24 cellular contexts compared by ENCODE assay signal in the genomic region with DNA sequence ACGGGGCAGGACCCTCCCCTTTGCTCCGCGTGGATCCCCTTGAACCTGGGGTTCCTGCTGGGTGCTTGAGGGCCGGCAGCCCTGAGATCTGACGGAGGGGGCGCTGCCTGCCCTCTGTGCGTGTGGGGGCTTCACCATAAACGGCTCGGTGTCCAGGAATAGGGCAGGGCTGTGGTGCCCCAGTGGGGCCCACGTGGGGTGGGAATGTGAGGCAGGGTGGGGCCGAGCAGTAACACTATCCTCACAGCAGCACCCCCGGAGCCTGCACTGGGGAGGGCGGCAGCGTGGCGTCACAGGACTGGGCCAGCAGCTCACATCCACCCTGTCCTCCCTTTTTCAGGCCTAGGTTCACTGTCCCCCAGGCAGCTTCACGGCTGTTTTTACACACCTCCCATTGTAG.
"Had no signal": no experiment of that assay in that cellular context is flagged by ENCODE, and none has a peak within 500 bp of the region (broad histone marks: within the 10 kb centered on the region; RNA-seq: fewer than 3 reads in every experiment).

No MANE protein-coding gene starts in this region.

- H3K4me3 ChIP-seq: breast epithelium, coronary artery, left lung, suprapubic skin, vagina had no signal

- H3K4me1 Mint-ChIP-seq: activated CD4-positive, alpha-beta T cell treated with anti-CD3 and anti-CD28 coated beads, Interleukin-2, amount 10 ng/mL, durations not matched to agents 7 days and 5 days; activated naive CD4-positive, alpha-beta T cell treated with anti-CD3 and anti-CD28 coated beads, Interleukin-2, amount 10 ng/mL, durations not matched to agents 7 days and 5 days had no signal

- H3K27ac ChIP-seq: breast epithelium, coronary artery, left lung, suprapubic skin had no signal

- ATAC-seq: activated CD4-positive, CD25-positive, alpha-beta regulatory T cell treated with anti-CD3 and anti-CD28 coated beads, Interleukin-2, amount 50 U/mL, for 24 hours; activated T-cell treated with anti-CD3 and anti-CD28 coated beads, Interleukin-2, amount 50 U/mL, for 4 hours; esophagus mucosa; left lung had no signal

- H3K27me3 ChIP-seq: breast epithelium, left lung, suprapubic skin, vagina had no signal

- H3K27ac Mint-ChIP-seq: activated CD4-positive, alpha-beta T cell treated with anti-CD3 and anti-CD28 coated beads, Interleukin-2, amount 10 ng/mL, durations not matched to agents 7 days and 5 days; activated naive CD4-positive, alpha-beta T cell treated with anti-CD3 and anti-CD28 coated beads, Interleukin-2, amount 10 ng/mL, durations not matched to agents 7 days and 5 days; mesothelial cell of epicardium; nephron; stimulated activated naive CD8-positive, alpha-beta T cell treated with anti-CD3 and anti-CD28 coated beads, Interleukin-15, Interleukin-2, amounts not matched to agents 100 ng/mL and 50 ng/mL, for 24 hours had no signal

- H3K36me3 ChIP-seq: breast epithelium had no signal

- DNase-seq: activated CD4-positive, alpha-beta T cell treated with anti-CD3 and anti-CD28 coated beads, Interleukin-2, amount 10 ng/mL, durations not matched to agents 7 days and 5 days; activated CD8-positive, alpha-beta memory T cell treated with anti-CD3 and anti-CD28 coated beads, Interleukin-2, amount 50 U/mL, for 4 hours; activated effector memory CD4-positive, alpha-beta T cell treated with Interleukin-2 at 50 U/mL for 16 hours; activated naive CD4-positive, alpha-beta T cell treated with anti-CD3 and anti-CD28 coated beads, Interleukin-2, amount 10 ng/mL, durations not matched to agents 7 days and 5 days; activated T-cell treated with anti-CD3 and anti-CD28 coated beads, Interleukin-2, amount 50 U/mL, for 4 hours; aorta; hippocampal formation; islet precursor cell; stimulated activated CD4-positive, alpha-beta T cell treated with anti-CD3 and anti-CD28 coated beads, Interleukin-12 subunit alpha, Interleukin-12 subunit beta, amount 100 ng/mL, for 4 hours; stimulated activated CD4-positive, alpha-beta T cell treated with anti-CD3 and anti-CD28 coated beads, Interleukin-1b, Interleukin-23, amount 100 ng/mL, for 48 hours; stimulated activated CD8-positive, alpha-beta memory T cell treated with anti-CD3 and anti-CD28 coated beads, Interleukin-4, amount 100 ng/mL, for 48 hours; T-helper 1 cell; T-helper 9 cell; trophoblast cell had no signal

- H3K9me3 Mint-ChIP-seq: activated CD4-positive, alpha-beta T cell treated with anti-CD3 and anti-CD28 coated beads, Interleukin-2, amount 10 ng/mL, durations not matched to agents 7 days and 5 days; activated naive CD4-positive, alpha-beta T cell treated with anti-CD3 and anti-CD28 coated beads, Interleukin-2, amount 10 ng/mL, durations not matched to agents 7 days and 5 days; activated T-cell treated with anti-CD3 and anti-CD28 coated beads, Interleukin-2, amount 50 U/mL, for 4 hours; mesothelial cell of epicardium; nephron; stimulated activated naive CD8-positive, alpha-beta T cell treated with anti-CD3 and anti-CD28 coated beads, Interleukin-15, Interleukin-2, amounts not matched to agents 100 ng/mL and 50 ng/mL, for 24 hours had no signal

- H3K9me3 ChIP-seq: breast epithelium, left lung, suprapubic skin, vagina had no signal

- H3K27me3 Mint-ChIP-seq: activated CD4-positive, alpha-beta T cell treated with anti-CD3 and anti-CD28 coated beads, Interleukin-2, amount 10 ng/mL, durations not matched to agents 7 days and 5 days; activated naive CD4-positive, alpha-beta T cell treated with anti-CD3 and anti-CD28 coated beads, Interleukin-2, amount 10 ng/mL, durations not matched to agents 7 days and 5 days; stimulated activated naive CD8-positive, alpha-beta T cell treated with anti-CD3 and anti-CD28 coated beads, Interleukin-15, Interleukin-2, amounts not matched to agents 100 ng/mL and 50 ng/mL, for 24 hours had no signal

- H3K4me3 Mint-ChIP-seq: activated CD4-positive, alpha-beta T cell treated with anti-CD3 and anti-CD28 coated beads, Interleukin-2, amount 10 ng/mL, durations not matched to agents 7 days and 5 days; activated naive CD4-positive, alpha-beta T cell treated with anti-CD3 and anti-CD28 coated beads, Interleukin-2, amount 10 ng/mL, durations not matched to agents 7 days and 5 days; activated T-cell treated with anti-CD3 and anti-CD28 coated beads, Interleukin-2, amount 50 U/mL, for 4 hours; mesothelial cell of epicardium; nephron; stimulated activated naive CD8-positive, alpha-beta T cell treated with anti-CD3 and anti-CD28 coated beads, Interleukin-15, Interleukin-2, amounts not matched to agents 100 ng/mL and 50 ng/mL, for 24 hours had no signal
